In the genomic region with DNA sequence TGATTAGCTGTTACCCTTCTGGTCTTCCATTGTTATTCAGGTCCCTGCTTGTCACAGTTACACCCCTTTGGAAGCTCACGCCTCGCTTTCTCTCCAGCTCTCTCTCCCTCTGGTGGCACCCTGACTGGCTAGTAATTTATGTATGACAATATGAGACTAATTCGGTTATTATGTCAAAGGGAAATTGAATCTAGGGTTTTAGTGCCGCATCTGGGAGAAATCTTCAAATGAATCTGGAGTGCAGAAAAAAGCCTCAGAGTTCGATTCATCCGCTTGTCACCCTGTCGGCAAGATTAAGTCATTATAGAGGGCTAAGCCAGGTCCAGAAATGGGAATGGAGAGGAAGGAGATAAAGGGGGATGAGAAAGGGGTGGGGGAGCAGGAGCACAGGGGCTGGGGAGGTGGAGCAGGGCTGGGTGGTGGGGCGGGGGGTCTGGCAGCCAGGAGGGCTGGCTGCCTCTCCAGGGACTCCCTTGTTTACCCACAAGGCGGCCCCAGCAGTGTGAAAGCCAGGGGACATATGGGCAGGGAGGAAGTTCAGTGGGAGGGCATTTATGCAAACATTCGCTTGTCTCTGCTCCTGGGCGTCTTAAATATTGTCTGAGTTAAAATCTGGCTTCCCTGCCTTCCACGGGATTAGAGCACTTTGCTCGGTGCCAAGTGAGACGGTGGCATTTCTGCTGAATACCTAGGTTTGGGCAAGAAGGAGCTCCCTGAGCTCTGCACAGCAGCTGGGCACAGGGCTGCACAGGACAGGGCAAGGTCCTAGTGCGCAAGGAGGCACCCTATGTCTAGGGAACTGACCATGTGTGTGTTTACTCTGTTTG, we compare ENCODE assay signal across 17 cellular contexts.
DNase-seq lines count a peak whose midpoint lies in the region; ATAC-seq lines count a peak whose summit lies in the region.
"Had no signal": no experiment of that assay in that cellular context is flagged by ENCODE, and none has a peak within 500 bp of the region (broad histone marks: within the 10 kb centered on the region; RNA-seq: fewer than 3 reads in every experiment).

No MANE protein-coding gene starts in this region.

- DNase-seq in NCI-H2107 treated with DMSO at 0.1 percent for 48 hours (lab: John Stamatoyannopoulos, UW; ENCODE audit: unreplicated experiment) (peak; percentile 62), NCI-H2107 (lab: John Stamatoyannopoulos, UW) (no peak), NCI-H69 (lab: John Stamatoyannopoulos, UW) (peak; percentile 97), superior temporal gyrus (ENCODE audit: extremely low spot score) (peak; percentile 46)
- DNase-seq in stimulated activated CD4-positive, alpha-beta T cell treated with anti-CD3 and anti-CD28 coated beads, Interleukin-2, amount 100 ng/mL, for 48 hours: no peak
- DNase-seq: activated CD8-positive, alpha-beta memory T cell treated with anti-CD3 and anti-CD28 coated beads, Interleukin-2, amount 50 U/mL, for 48 hours; activated naive CD8-positive, alpha-beta T cell treated with anti-CD3 and anti-CD28 coated beads for 36 hours; DMS79; NCI-H1105 treated with DMSO at 0.1 percent for 48 hours had no signal

- no peaks in the 10 kb centered on the region for H3K27me3 ChIP-seq in esophagus (ENCODE audit: control insufficient read depth in 1 of 2, insufficient read depth in 2 of 2, low read length in 2 of 2)
- H3K27me3 ChIP-seq: upper lobe of right lung had no signal

- H3K36me3 ChIP-seq in esophagus (ENCODE audit: control insufficient read depth in 2 of 2, insufficient read depth in 2 of 2, low read length in 1 of 2): no peaks in the 10 kb centered on the region
- H3K36me3 ChIP-seq: HAP-1, upper lobe of right lung had no signal

- peaks cover 8 to 22% of the 10 kb centered on the region in 2 donors for H3K4me1 ChIP-seq in esophagus (ENCODE audit: control insufficient read depth in 2 of 2, insufficient read depth in 2 of 2, low read length in 1 of 2)
- H3K4me1 ChIP-seq: A549, HAP-1, upper lobe of right lung had no signal

- H3K9me3 ChIP-seq in esophagus (ENCODE audit: control insufficient read depth in 2 of 2, insufficient read depth in 1 of 2, low read depth in 1 of 2, low read length in 1 of 2): no peaks in the 10 kb centered on the region
- H3K9me3 ChIP-seq: A549, HAP-1, upper lobe of right lung had no signal

- peak overlapping the region; percentile 53 to 79 for H3K27ac ChIP-seq in esophagus (ENCODE audit: low read depth in 2 of 2, low read length in 1 of 2)
- H3K27ac ChIP-seq: A549, RWPE1, upper lobe of right lung had no signal

- ATAC-seq in HG02852 (IDR thresholded peaks at IDR 0.05; ENCODE audit: unreplicated experiment) (no peak), GM19452 (IDR thresholded peaks at IDR 0.05; ENCODE audit: unreplicated experiment) (no peak)
- ATAC-seq: A549 had no signal

- 26 to 36% methylated on average over 14 to 15 of the region's 15 CpGs for WGBS in esophagus, 2 donors

- no peak overlapping the region for H3K4me3 ChIP-seq in esophagus (ENCODE audit: low read depth in 1 of 2, low read length in 2 of 2)
- H3K4me3 ChIP-seq: A549, HAP-1, smooth muscle cell, upper lobe of right lung had no signal

Comparison
In these comparisons a context has a peak if more than half of its experiments do, and no peak if none do; other contexts are left out.
1. DNase-seq: peak in NCI-H2107 treated with DMSO at 0.1 percent for 48 hours (single experiment), NCI-H69 (single experiment) and superior temporal gyrus (single experiment); none in NCI-H2107 (single experiment) and stimulated activated CD4-positive, alpha-beta T cell treated with anti-CD3 and anti-CD28 coated beads, Interleukin-2, amount 100 ng/mL, for 48 hours (0 of 2).